15 cellular contexts compared by ENCODE assay signal in the genomic region with DNA sequence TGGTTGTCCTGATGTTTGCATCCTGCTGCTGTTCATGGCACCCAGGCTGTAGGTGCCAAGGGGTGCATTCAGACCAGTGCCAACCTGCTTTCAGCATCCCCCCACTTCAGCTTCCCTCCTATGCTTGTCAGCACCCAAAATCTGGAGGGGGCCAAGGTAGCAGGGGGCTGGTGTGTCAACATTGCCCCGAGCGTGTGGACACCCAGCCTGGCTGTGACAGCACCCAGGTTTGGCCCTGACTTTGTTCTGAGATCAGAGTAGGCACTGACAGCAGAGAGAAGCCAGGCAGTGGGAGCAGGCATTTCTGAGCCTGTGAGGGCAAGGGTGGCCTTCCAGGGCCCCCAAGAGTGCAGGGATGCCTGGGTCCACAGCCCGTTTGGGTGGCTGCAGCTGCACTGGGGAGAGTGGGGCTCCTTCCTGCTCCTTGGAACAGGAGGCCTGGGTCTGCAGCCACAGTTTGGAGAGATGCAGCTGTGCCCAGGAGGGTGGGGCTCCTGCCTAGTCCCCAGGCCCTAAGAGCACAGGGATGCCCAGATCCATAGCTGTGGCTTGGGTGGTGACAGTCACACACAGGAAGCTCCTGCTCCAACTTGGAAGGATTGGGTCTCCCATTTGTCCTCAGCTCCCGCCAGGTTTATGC.
"Had no signal": no experiment of that assay in that cellular context is flagged by ENCODE, and none has a peak within 500 bp of the region (broad histone marks: within the 10 kb centered on the region; RNA-seq: fewer than 3 reads in every experiment).

No MANE protein-coding gene starts in this region.

- H3K4me1 Mint-ChIP-seq: endodermal cell; immature natural killer cell; naive thymus-derived CD4-positive, alpha-beta T cell; stimulated activated memory B cell treated with anti-CD40 and anti-IgM and Interleukin-4, amounts not matched to agents 10 μg/mL and 1 μg/mL and 100 μg/mL, for 72 hours; stimulated activated naive CD8-positive, alpha-beta T cell treated with anti-CD3 and anti-CD28 coated beads, Interleukin-15, amount 100 ng/mL, for 72 hours had no signal

- H3K36me3 Mint-ChIP-seq: immature natural killer cell; stimulated activated memory B cell treated with anti-CD40 and anti-IgM and Interleukin-4, amounts not matched to agents 10 μg/mL and 1 μg/mL and 100 μg/mL, for 72 hours had no signal

- H3K36me3 ChIP-seq: neutrophil, thoracic aorta, transverse colon had no signal

- H3K4me3 ChIP-seq: coronary artery, thoracic aorta, transverse colon had no signal

- H3K9me3 ChIP-seq: neutrophil, thoracic aorta, transverse colon had no signal

- H3K27ac ChIP-seq: coronary artery, neutrophil, thoracic aorta, transverse colon had no signal

- H3K4me3 Mint-ChIP-seq: endodermal cell; immature natural killer cell; naive thymus-derived CD4-positive, alpha-beta T cell; nephron progenitor cell; stimulated activated memory B cell treated with anti-CD40 and anti-IgM and Interleukin-4, amounts not matched to agents 10 μg/mL and 1 μg/mL and 100 μg/mL, for 72 hours; stimulated activated naive CD8-positive, alpha-beta T cell treated with anti-CD3 and anti-CD28 coated beads, Interleukin-15, amount 100 ng/mL, for 72 hours had no signal

- H3K27ac Mint-ChIP-seq: endodermal cell; immature natural killer cell; naive thymus-derived CD4-positive, alpha-beta T cell; nephron progenitor cell; stimulated activated memory B cell treated with anti-CD40 and anti-IgM and Interleukin-4, amounts not matched to agents 10 μg/mL and 1 μg/mL and 100 μg/mL, for 72 hours; stimulated activated naive CD8-positive, alpha-beta T cell treated with anti-CD3 and anti-CD28 coated beads, Interleukin-15, amount 100 ng/mL, for 72 hours had no signal

- H3K27me3 Mint-ChIP-seq: naive thymus-derived CD4-positive, alpha-beta T cell; stimulated activated memory B cell treated with anti-CD40 and anti-IgM and Interleukin-4, amounts not matched to agents 10 μg/mL and 1 μg/mL and 100 μg/mL, for 72 hours; stimulated activated naive CD8-positive, alpha-beta T cell treated with anti-CD3 and anti-CD28 coated beads, Interleukin-15, amount 100 ng/mL, for 72 hours had no signal

- DNase-seq: central memory CD4-positive, alpha-beta T cell; effector CD4-positive, alpha-beta T cell; immature natural killer cell; mammary epithelial cell; naive thymus-derived CD4-positive, alpha-beta T cell; nephron progenitor cell; stimulated activated CD4-positive, alpha-beta T cell treated with anti-CD3 and anti-CD28 coated beads, Interleukin-4, amount 100 ng/mL, for 1 hour; stimulated activated CD8-positive, alpha-beta memory T cell treated with anti-CD3 and anti-CD28 coated beads, Interleukin-4, amount 100 ng/mL, for 48 hours; stimulated activated naive CD8-positive, alpha-beta T cell treated with anti-CD3 and anti-CD28 coated beads, Interleukin-15, amount 100 ng/mL, for 72 hours; transverse colon had no signal

- H3K27me3 ChIP-seq: neutrophil, transverse colon had no signal

- H3K4me1 ChIP-seq: transverse colon had no signal

- H3K9me3 Mint-ChIP-seq: endodermal cell; immature natural killer cell; nephron progenitor cell; stimulated activated memory B cell treated with anti-CD40 and anti-IgM and Interleukin-4, amounts not matched to agents 10 μg/mL and 1 μg/mL and 100 μg/mL, for 72 hours; stimulated activated naive CD8-positive, alpha-beta T cell treated with anti-CD3 and anti-CD28 coated beads, Interleukin-15, amount 100 ng/mL, for 72 hours had no signal

- ATAC-seq: naive thymus-derived CD4-positive, alpha-beta T cell; stimulated activated memory B cell treated with anti-CD40 and anti-IgM and Interleukin-4, amounts not matched to agents 10 μg/mL and 1 μg/mL and 100 μg/mL, for 72 hours; stimulated activated naive CD8-positive, alpha-beta T cell treated with anti-CD3 and anti-CD28 coated beads, Interleukin-15, amount 100 ng/mL, for 72 hours had no signal
